In genomic region chr19:41795031-41795461, GRCh38 we compare ENCODE assay signal across 9 cellular contexts. TPM values are rescaled to one million over a fixed set of nuclear protein-coding genes. Genes with fewer than 3 reads are reported as not detected.
DNase-seq lines count a peak whose midpoint lies in the region; ATAC-seq and TF ChIP-seq lines count a peak whose summit lies in the region.
"Had no signal": no experiment of that assay in that cellular context is flagged by ENCODE, and none has a peak within 500 bp of the region (broad histone marks: within the 10 kb centered on the region; RNA-seq: fewer than 3 reads in every experiment).

No MANE protein-coding gene starts in this region.

- peak; percentile 80 to 86 for ATAC-seq in activated T-cell treated with anti-CD3 and anti-CD28 coated beads, Interleukin-2, amount 50 U/mL, for 72 hours (replicated peaks in 1 of 2)
- ATAC-seq in GM19455 (IDR thresholded peaks at IDR 0.05; ENCODE audit: unreplicated experiment): no peak
- no peak for ATAC-seq in HG03280 (IDR thresholded peaks at IDR 0.05; ENCODE audit: unreplicated experiment)

- no peaks in the 10 kb centered on the region for H3K36me3 ChIP-seq in OCI-LY3 (replicated peaks; ENCODE audit: low read depth, low read length)

- peaks cover 6% of the 10 kb centered on the region for H3K4me1 Mint-ChIP-seq in activated T-cell treated with anti-CD3 and anti-CD28 coated beads, Interleukin-2, amount 50 U/mL, for 72 hours (ENCODE audit: low read depth)

- no peaks in the 10 kb centered on the region for H3K4me1 ChIP-seq in OCI-LY3 (ENCODE audit: low read length)

- H3K4me3 ChIP-seq in OCI-LY3 (ENCODE audit: low read length): no peak overlapping the region
- H3K4me3 ChIP-seq: SK-N-MC had no signal

- H2AFZ ChIP-seq in OCI-LY3 (ENCODE audit: low read depth, low read length): no peak overlapping the region

- H3K27me3 ChIP-seq in OCI-LY3 (ENCODE audit: low read depth, low read length): peaks cover 34% of the 10 kb centered on the region

- TF ChIP-seq CTCF in OCI-LY3 (IDR thresholded peaks at IDR 0.05; ENCODE audit: low read depth, low read length): peak; percentile 79

- H3K9me3 Mint-ChIP-seq in activated T-cell treated with anti-CD3 and anti-CD28 coated beads, Interleukin-2, amount 50 U/mL, for 72 hours: no peaks in the 10 kb centered on the region

- H3K27ac Mint-ChIP-seq in activated T-cell treated with anti-CD3 and anti-CD28 coated beads, Interleukin-2, amount 50 U/mL, for 72 hours: no peak overlapping the region

- DNase-seq in DMS153 (lab: John Stamatoyannopoulos, UW) (peak; percentile 51), KBM-7 (peak; percentile 58), glomerular visceral epithelial cell (ENCODE audit: extremely low spot score) (peak; percentile 44), retina (peak; percentile 42)
- DNase-seq in activated T-cell treated with anti-CD3 and anti-CD28 coated beads, Interleukin-2, amount 50 U/mL, for 72 hours: peak; percentile 64 to 68

- H3K9me3 ChIP-seq in OCI-LY3 (ENCODE audit: insufficient read depth, low read length): no peaks in the 10 kb centered on the region

- no peak overlapping the region for H3K4me2 ChIP-seq in OCI-LY3 (ENCODE audit: low read length)

- H3K27ac ChIP-seq in OCI-LY3 (ENCODE audit: low read length): no peak overlapping the region
- H3K27ac ChIP-seq: SK-N-MC had no signal

- H4K20me1 ChIP-seq in OCI-LY3 (ENCODE audit: insufficient read depth, low read length): no peaks in the 10 kb centered on the region

- peaks cover 50% of the 10 kb centered on the region for H3K27me3 Mint-ChIP-seq in activated T-cell treated with anti-CD3 and anti-CD28 coated beads, Interleukin-2, amount 50 U/mL, for 72 hours (ENCODE audit: low read depth)

- H3K79me2 ChIP-seq in OCI-LY3 (ENCODE audit: low read length): no peaks in the 10 kb centered on the region

- no peak overlapping the region for H3K9ac ChIP-seq in OCI-LY3 (ENCODE audit: low read length)

- in situ Hi-C loops in KBM-7 (cut with MboI; ENCODE audit: low pct_unique_long_range_greater_than_20kb, low sequenced_read_pairs): no loop called here

- H3K36me3 Mint-ChIP-seq in activated T-cell treated with anti-CD3 and anti-CD28 coated beads, Interleukin-2, amount 50 U/mL, for 72 hours (ENCODE audit: insufficient read depth in 2 of 2): no peaks in the 10 kb centered on the region

- no peak overlapping the region for H3K4me3 Mint-ChIP-seq in activated T-cell treated with anti-CD3 and anti-CD28 coated beads, Interleukin-2, amount 50 U/mL, for 72 hours

RNA-seq across cellular contexts. Expression of gene CEACAM3, which starts 1.3 kb away (rescaled TPM):
- not detected for total RNA-seq in activated T-cell treated with anti-CD3 and anti-CD28 coated beads, Interleukin-2, amount 50 U/mL, for 72 hours

RNA-seq across cellular contexts. Expression of gene CEACAM6, which starts 39.7 kb away (rescaled TPM):
- not detected for total RNA-seq in activated T-cell treated with anti-CD3 and anti-CD28 coated beads, Interleukin-2, amount 50 U/mL, for 72 hours

RNA-seq across cellular contexts. Expression of gene LYPD4, which starts 49.4 kb away (rescaled TPM):
- total RNA-seq in activated T-cell treated with anti-CD3 and anti-CD28 coated beads, Interleukin-2, amount 50 U/mL, for 72 hours: not detected

RNA-seq across cellular contexts. Expression of gene DMRTC2, which starts 49.8 kb away (rescaled TPM):
- not detected for total RNA-seq in activated T-cell treated with anti-CD3 and anti-CD28 coated beads, Interleukin-2, amount 50 U/mL, for 72 hours

Comparison
In these comparisons a context has a peak if more than half of its experiments do, and no peak if none do; other contexts are left out.
1. ATAC-seq: peak in activated T-cell treated with anti-CD3 and anti-CD28 coated beads, Interleukin-2, amount 50 U/mL, for 72 hours (2 of 2); none in GM19455 (single experiment) and HG03280 (single experiment).
2. Peak in every context shown above with its lines, with median percentiles within 50 percentile points of each other: DNase-seq.